Comparison of ENCODE assay signal across 8 cellular contexts in the genomic region with DNA sequence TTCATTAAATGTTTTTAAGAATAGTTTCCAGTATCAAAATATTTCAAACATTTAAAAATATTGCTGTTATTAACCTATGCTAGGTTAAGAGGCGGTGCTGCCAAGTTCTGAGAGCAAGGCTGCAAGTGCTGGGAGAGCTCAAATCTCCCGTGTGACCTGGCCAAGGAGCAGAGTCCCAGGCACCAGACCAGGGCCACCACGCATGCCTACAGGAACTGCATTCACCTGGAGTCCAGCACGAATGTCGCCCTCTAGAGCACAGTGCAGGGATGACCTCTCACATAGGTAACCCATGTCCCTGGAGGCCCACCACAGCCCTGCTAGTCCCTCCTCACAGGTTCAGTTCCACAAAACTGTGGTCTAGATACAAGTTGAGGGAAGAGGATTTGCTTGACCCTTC.
A peak's percentile ranks its signal among the peaks of the same experiment; 100 is the strongest.
DNase-seq lines count a peak whose midpoint lies in the region; ATAC-seq and TF ChIP-seq lines count a peak whose summit lies in the region.

No MANE protein-coding gene starts in this region.

- no peak overlapping the region for H3K4me3 Mint-ChIP-seq in T-cell

- POLR2A ChIA-PET in T-cell (lab: Charles Lee) = no interaction called here

- H3K36me3 ChIP-seq in kidney epithelial cell (ENCODE audit: control insufficient read depth, insufficient read depth, low read length) (no peaks in the 10 kb centered on the region), spleen (no peaks in the 10 kb centered on the region)

- H3K27ac Mint-ChIP-seq in T-cell = no peak overlapping the region

- H3K27me3 Mint-ChIP-seq in T-cell = peaks cover 5 to 8% of the 10 kb centered on the region in 2 donors

- peak; percentile 85 for ATAC-seq in GM18511 (IDR thresholded peaks at IDR 0.05; ENCODE audit: unreplicated experiment)
- ATAC-seq in HG02763 (IDR thresholded peaks at IDR 0.05; ENCODE audit: unreplicated experiment) = peak; percentile 86
- no peak for ATAC-seq in T-cell (replicated peaks in 1 of 4)

- TF ChIP-seq POLR2A in spleen (IDR thresholded peaks at IDR 0.05) = no peak

- CTCF ChIA-PET in T-cell (lab: Charles Lee) = interaction anchor here in 1 of 2 donors (0.7 kb wide), 1 partner anchor 40 kb away, joined by 3 read pairs; no protein-coding TSS in a partner anchor

- no peak overlapping the region for H3K27ac ChIP-seq in spleen

- H3K9me3 Mint-ChIP-seq in T-cell = peaks cover 7 to 9% (median 8%) of the 10 kb centered on the region in 3 donors

- DNase-seq in COLO668 (lab: John Stamatoyannopoulos, UW; ENCODE audit: unreplicated experiment) = peak; percentile 18
- DNase-seq in OCI-M1 (lab: John Stamatoyannopoulos, UW) = peak; percentile 33
- no peak for DNase-seq in kidney epithelial cell (ENCODE audit: low read depth)
- no peak for DNase-seq in HCEC 1CT
- no peak for DNase-seq in T-cell
- no peak for DNase-seq in spleen

- H3K4me3 ChIP-seq in kidney epithelial cell (ENCODE audit: low read depth, low read length) (no peak overlapping the region), spleen (no peak overlapping the region)

- no peaks in the 10 kb centered on the region for H3K27me3 ChIP-seq in kidney epithelial cell (ENCODE audit: control insufficient read depth, insufficient read depth, low read length)
- H3K27me3 ChIP-seq in spleen (replicated peaks in 1 of 7) = no peaks in the 10 kb centered on the region

- peak; percentile 35 for TF ChIP-seq CTCF in kidney epithelial cell (IDR thresholded peaks at IDR 0.05; ENCODE audit: insufficient read depth, low read length, poor library complexity, severe bottlenecking)
- peak in 2 of 11 experiments; percentile 20 to 23 for TF ChIP-seq CTCF in spleen (IDR thresholded peaks at IDR 0.05 in 8 of 11, conservative IDR thresholded peaks at IDR 0.05 in 3 of 11)

- peaks cover 4 to 11% (median 11%) of the 10 kb centered on the region in 3 donors for H3K4me1 Mint-ChIP-seq in T-cell

- intact Hi-C loops in spleen (cut with DNase I; ENCODE audit: low total_unique reads) = no loop called here

- WGBS in spleen, 5 donors = 54 to 77% (median 65%) methylated on average over 3 to 5 of the region's 5 CpGs

- no peaks in the 10 kb centered on the region for H3K4me1 ChIP-seq in spleen

- H3K36me3 Mint-ChIP-seq in T-cell = no peaks in the 10 kb centered on the region

- peaks cover 0 to 16% (median 9%) of the 10 kb centered on the region in 8 donors for H3K9me3 ChIP-seq in spleen

Comparison
In these comparisons a context has a peak if more than half of its experiments do, and no peak if none do; other contexts are left out.
1. DNase-seq: peak in COLO668 (single experiment) and OCI-M1 (single experiment); none in kidney epithelial cell (single experiment), HCEC 1CT (single experiment), T-cell (0 of 34) and spleen (single experiment).
2. ATAC-seq: peak in GM18511 (single experiment) and HG02763 (single experiment); none in T-cell (0 of 4).